ENCODE assay signal across 1 cellular context in genomic region chr10:33315891-33316290, GRCh38.
TF ChIP-seq lines count a peak whose summit lies in the region.

No MANE protein-coding gene starts in this region.

TF ChIP-seq in A549, 52 proteins besides CTCF, POLR2A, EP300 and RAD21 (continued from another document):
- TF ChIP-seq, protein P1, sequence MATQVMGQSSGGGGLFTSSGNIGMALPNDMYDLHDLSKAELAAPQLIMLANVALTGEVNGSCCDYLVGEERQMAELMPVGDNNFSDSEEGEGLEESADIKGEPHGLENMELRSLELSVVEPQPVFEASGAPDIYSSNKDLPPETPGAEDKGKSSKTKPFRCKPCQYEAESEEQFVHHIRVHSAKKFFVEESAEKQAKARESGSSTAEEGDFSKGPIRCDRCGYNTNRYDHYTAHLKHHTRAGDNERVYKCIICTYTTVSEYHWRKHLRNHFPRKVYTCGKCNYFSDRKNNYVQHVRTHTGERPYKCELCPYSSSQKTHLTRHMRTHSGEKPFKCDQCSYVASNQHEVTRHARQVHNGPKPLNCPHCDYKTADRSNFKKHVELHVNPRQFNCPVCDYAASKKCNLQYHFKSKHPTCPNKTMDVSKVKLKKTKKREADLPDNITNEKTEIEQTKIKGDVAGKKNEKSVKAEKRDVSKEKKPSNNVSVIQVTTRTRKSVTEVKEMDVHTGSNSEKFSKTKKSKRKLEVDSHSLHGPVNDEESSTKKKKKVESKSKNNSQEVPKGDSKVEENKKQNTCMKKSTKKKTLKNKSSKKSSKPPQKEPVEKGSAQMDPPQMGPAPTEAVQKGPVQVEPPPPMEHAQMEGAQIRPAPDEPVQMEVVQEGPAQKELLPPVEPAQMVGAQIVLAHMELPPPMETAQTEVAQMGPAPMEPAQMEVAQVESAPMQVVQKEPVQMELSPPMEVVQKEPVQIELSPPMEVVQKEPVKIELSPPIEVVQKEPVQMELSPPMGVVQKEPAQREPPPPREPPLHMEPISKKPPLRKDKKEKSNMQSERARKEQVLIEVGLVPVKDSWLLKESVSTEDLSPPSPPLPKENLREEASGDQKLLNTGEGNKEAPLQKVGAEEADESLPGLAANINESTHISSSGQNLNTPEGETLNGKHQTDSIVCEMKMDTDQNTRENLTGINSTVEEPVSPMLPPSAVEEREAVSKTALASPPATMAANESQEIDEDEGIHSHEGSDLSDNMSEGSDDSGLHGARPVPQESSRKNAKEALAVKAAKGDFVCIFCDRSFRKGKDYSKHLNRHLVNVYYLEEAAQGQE (IDR thresholded peaks at IDR 0.05), result no peak
- TF ChIP-seq ZNF302 (CRISPR knock-in tag; IDR thresholded peaks at IDR 0.05) (no peak), MYC (IDR thresholded peaks at IDR 0.05; ENCODE audit: borderline replicate concordance, low read length) (no peak), KDM1A (IDR thresholded peaks at IDR 0.05; ENCODE audit: low read depth) (no peak), RFX5 (IDR thresholded peaks at IDR 0.05) (no peak), EHMT2 (IDR thresholded peaks at IDR 0.05; ENCODE audit: low read depth) (no peak), RARB (CRISPR knock-in tag; IDR thresholded peaks at IDR 0.05) (no peak), CBX8 (IDR thresholded peaks at IDR 0.05) (no peak), USF2 (IDR thresholded peaks at IDR 0.05) (no peak), FOXS1 (CRISPR knock-in tag; IDR thresholded peaks at IDR 0.05) (no peak), ELK1 (IDR thresholded peaks at IDR 0.05; ENCODE audit: low read depth, low read length) (no peak)
